Comparison of ENCODE assay signal across 1 cellular context in the genomic region with DNA sequence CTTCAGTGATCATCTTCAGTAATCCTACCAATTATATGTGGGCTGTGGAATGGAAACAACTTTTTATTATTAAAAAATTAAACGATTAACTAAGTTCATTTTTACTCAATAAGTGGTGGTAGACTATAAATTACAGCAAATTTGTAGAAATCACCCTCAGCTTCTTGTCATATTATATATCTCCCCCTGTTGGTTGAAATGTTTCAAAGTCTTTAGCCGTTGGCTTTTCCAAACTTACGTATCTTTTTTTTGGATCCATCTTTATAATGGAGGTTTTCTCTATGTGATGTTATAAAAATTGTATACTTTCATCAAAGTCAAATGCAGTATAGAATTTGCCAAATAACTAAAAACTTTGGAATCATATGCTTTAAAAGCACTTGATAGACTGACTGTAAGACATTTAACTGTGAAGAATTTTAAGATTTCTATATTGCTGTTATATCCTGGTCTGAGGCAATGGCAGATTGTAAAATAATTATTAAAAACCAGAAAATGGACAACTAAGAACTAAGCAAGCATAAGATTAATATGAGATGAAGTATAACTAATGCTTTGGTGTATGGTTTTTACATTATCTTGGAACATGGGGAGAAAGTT.
TF ChIP-seq lines count a peak whose summit lies in the region.

No MANE protein-coding gene starts in this region.

TF ChIP-seq in GM23338, 12 proteins besides CTCF, POLR2A, EP300 and RAD21 (continued from another document):
- TF ChIP-seq, protein P1, sequence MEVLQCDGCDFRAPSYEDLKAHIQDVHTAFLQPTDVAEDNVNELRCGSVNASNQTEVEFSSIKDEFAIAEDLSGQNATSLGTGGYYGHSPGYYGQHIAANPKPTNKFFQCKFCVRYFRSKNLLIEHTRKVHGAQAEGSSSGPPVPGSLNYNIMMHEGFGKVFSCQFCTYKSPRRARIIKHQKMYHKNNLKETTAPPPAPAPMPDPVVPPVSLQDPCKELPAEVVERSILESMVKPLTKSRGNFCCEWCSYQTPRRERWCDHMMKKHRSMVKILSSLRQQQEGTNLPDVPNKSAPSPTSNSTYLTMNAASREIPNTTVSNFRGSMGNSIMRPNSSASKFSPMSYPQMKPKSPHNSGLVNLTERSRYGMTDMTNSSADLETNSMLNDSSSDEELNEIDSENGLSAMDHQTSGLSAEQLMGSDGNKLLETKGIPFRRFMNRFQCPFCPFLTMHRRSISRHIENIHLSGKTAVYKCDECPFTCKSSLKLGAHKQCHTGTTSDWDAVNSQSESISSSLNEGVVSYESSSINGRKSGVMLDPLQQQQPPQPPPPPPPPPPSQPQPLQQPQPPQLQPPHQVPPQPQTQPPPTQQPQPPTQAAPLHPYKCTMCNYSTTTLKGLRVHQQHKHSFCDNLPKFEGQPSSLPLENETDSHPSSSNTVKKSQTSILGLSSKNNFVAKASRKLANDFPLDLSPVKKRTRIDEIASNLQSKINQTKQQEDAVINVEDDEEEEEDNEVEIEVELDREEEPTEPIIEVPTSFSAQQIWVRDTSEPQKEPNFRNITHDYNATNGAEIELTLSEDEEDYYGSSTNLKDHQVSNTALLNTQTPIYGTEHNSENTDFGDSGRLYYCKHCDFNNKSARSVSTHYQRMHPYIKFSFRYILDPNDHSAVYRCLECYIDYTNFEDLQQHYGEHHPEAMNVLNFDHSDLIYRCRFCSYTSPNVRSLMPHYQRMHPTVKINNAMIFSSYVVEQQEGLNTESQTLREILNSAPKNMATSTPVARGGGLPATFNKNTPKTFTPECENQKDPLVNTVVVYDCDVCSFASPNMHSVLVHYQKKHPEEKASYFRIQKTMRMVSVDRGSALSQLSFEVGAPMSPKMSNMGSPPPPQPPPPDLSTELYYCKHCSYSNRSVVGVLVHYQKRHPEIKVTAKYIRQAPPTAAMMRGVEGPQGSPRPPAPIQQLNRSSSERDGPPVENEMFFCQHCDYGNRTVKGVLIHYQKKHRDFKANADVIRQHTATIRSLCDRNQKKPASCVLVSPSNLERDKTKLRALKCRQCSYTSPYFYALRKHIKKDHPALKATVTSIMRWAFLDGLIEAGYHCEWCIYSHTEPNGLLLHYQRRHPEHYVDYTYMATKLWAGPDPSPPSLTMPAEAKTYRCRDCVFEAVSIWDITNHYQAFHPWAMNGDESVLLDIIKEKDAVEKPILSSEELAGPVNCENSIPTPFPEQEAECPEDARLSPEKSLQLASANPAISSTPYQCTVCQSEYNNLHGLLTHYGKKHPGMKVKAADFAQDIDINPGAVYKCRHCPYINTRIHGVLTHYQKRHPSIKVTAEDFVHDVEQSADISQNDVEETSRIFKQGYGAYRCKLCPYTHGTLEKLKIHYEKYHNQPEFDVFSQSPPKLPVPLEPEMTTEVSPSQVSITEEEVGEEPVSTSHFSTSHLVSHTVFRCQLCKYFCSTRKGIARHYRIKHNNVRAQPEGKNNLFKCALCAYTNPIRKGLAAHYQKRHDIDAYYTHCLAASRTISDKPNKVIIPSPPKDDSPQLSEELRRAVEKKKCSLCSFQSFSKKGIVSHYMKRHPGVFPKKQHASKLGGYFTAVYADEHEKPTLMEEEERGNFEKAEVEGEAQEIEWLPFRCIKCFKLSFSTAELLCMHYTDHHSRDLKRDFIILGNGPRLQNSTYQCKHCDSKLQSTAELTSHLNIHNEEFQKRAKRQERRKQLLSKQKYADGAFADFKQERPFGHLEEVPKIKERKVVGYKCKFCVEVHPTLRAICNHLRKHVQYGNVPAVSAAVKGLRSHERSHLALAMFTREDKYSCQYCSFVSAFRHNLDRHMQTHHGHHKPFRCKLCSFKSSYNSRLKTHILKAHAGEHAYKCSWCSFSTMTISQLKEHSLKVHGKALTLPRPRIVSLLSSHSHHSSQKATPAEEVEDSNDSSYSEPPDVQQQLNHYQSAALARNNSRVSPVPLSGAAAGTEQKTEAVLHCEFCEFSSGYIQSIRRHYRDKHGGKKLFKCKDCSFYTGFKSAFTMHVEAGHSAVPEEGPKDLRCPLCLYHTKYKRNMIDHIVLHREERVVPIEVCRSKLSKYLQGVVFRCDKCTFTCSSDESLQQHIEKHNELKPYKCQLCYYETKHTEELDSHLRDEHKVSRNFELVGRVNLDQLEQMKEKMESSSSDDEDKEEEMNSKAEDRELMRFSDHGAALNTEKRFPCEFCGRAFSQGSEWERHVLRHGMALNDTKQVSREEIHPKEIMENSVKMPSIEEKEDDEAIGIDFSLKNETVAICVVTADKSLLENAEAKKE (CRISPR knock-in tag; IDR thresholded peaks at IDR 0.05) = no peak
- no peak for TF ChIP-seq EZH2phosphoT487 (IDR thresholded peaks at IDR 0.05; ENCODE audit: unreplicated experiment)
- TF ChIP-seq ZNF331 (CRISPR knock-in tag; IDR thresholded peaks at IDR 0.05; ENCODE audit: low read depth) = no peak
- TF ChIP-seq EZH2 (IDR thresholded peaks at IDR 0.05; ENCODE audit: low read depth, unreplicated experiment) = no peak
- TF ChIP-seq NANOG (IDR thresholded peaks at IDR 0.05; ENCODE audit: borderline replicate concordance) = no peak
- TF ChIP-seq, protein P2, sequence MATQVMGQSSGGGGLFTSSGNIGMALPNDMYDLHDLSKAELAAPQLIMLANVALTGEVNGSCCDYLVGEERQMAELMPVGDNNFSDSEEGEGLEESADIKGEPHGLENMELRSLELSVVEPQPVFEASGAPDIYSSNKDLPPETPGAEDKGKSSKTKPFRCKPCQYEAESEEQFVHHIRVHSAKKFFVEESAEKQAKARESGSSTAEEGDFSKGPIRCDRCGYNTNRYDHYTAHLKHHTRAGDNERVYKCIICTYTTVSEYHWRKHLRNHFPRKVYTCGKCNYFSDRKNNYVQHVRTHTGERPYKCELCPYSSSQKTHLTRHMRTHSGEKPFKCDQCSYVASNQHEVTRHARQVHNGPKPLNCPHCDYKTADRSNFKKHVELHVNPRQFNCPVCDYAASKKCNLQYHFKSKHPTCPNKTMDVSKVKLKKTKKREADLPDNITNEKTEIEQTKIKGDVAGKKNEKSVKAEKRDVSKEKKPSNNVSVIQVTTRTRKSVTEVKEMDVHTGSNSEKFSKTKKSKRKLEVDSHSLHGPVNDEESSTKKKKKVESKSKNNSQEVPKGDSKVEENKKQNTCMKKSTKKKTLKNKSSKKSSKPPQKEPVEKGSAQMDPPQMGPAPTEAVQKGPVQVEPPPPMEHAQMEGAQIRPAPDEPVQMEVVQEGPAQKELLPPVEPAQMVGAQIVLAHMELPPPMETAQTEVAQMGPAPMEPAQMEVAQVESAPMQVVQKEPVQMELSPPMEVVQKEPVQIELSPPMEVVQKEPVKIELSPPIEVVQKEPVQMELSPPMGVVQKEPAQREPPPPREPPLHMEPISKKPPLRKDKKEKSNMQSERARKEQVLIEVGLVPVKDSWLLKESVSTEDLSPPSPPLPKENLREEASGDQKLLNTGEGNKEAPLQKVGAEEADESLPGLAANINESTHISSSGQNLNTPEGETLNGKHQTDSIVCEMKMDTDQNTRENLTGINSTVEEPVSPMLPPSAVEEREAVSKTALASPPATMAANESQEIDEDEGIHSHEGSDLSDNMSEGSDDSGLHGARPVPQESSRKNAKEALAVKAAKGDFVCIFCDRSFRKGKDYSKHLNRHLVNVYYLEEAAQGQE (IDR thresholded peaks at IDR 0.05; ENCODE audit: unreplicated experiment) = no peak
- no peak for TF ChIP-seq CREB1 (CRISPR knock-in tag; IDR thresholded peaks at IDR 0.05; ENCODE audit: low read depth)
- no peak for TF ChIP-seq ZNF114 (CRISPR knock-in tag; IDR thresholded peaks at IDR 0.05)
- TF ChIP-seq JUNB (IDR thresholded peaks at IDR 0.05; ENCODE audit: unreplicated experiment) = no peak
- TF ChIP-seq, protein P3, sequence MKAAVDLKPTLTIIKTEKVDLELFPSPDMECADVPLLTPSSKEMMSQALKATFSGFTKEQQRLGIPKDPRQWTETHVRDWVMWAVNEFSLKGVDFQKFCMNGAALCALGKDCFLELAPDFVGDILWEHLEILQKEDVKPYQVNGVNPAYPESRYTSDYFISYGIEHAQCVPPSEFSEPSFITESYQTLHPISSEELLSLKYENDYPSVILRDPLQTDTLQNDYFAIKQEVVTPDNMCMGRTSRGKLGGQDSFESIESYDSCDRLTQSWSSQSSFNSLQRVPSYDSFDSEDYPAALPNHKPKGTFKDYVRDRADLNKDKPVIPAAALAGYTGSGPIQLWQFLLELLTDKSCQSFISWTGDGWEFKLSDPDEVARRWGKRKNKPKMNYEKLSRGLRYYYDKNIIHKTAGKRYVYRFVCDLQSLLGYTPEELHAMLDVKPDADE (IDR thresholded peaks at IDR 0.05) = no peak
- no peak for TF ChIP-seq POLR2AphosphoS5 (IDR thresholded peaks at IDR 0.05; ENCODE audit: low read depth)
